In genomic region chr1:71967670-71968069, GRCh38 we compare ENCODE assay signal across 17 cellular contexts.
DNase-seq lines count a peak whose midpoint lies in the region; ATAC-seq, FAIRE-seq and TF ChIP-seq lines count a peak whose summit lies in the region.
"Had no signal": no experiment of that assay in that cellular context is flagged by ENCODE, and none has a peak within 500 bp of the region (broad histone marks: within the 10 kb centered on the region; RNA-seq: fewer than 3 reads in every experiment).

No MANE protein-coding gene starts in this region.

- H3K36me3 Mint-ChIP-seq in activated T-helper 17 cell treated with anti-CD3 and anti-CD28 coated beads, Interleukin-2, amount 50 U/mL, for 72 hours (ENCODE audit: low read depth): no peaks in the 10 kb centered on the region
- no peaks in the 10 kb centered on the region for H3K36me3 Mint-ChIP-seq in nephron progenitor cell (ENCODE audit: low read depth)

- TF ChIP-seq POLR2A in GM12891 (IDR thresholded peaks at IDR 0.05; ENCODE audit: low read depth, low read length): no peak

- peak; percentile 28 for FAIRE-seq in GM12891 (lab: Jason Lieb, UNC)
- FAIRE-seq: urothelium cell line had no signal

- H3K4me3 Mint-ChIP-seq in activated T-helper 17 cell treated with anti-CD3 and anti-CD28 coated beads, Interleukin-2, amount 50 U/mL, for 72 hours: no peak overlapping the region
- no peak overlapping the region for H3K4me3 Mint-ChIP-seq in nephron progenitor cell
- H3K4me3 Mint-ChIP-seq: activated naive CD4-positive, alpha-beta T cell treated with anti-CD3 and anti-CD28 coated beads for 36 hours had no signal

- no peak for TF ChIP-seq CTCF in nephron progenitor cell (IDR thresholded peaks at IDR 0.05)

- H3K27ac Mint-ChIP-seq in activated T-helper 17 cell treated with anti-CD3 and anti-CD28 coated beads, Interleukin-2, amount 50 U/mL, for 72 hours: no peak overlapping the region
- no peak overlapping the region for H3K27ac Mint-ChIP-seq in nephron progenitor cell
- H3K27ac Mint-ChIP-seq: activated naive CD4-positive, alpha-beta T cell treated with anti-CD3 and anti-CD28 coated beads for 36 hours had no signal

- ATAC-seq in GM19043 (IDR thresholded peaks at IDR 0.05; ENCODE audit: low read depth, unreplicated experiment): peak; percentile 89
- ATAC-seq in HG02759 (IDR thresholded peaks at IDR 0.05; ENCODE audit: unreplicated experiment): peak; percentile 56
- peak; percentile 98 for ATAC-seq in HG03432 (IDR thresholded peaks at IDR 0.05; ENCODE audit: unreplicated experiment)
- ATAC-seq in activated T-helper 17 cell treated with anti-CD3 and anti-CD28 coated beads, Interleukin-2, amount 50 U/mL, for 72 hours (replicated peaks): no peak
- no peak for ATAC-seq in HG03025 (IDR thresholded peaks at IDR 0.05; ENCODE audit: low FRiP score, unreplicated experiment)
- ATAC-seq: mucosa of descending colon had no signal

- H3K27me3 Mint-ChIP-seq in activated T-helper 17 cell treated with anti-CD3 and anti-CD28 coated beads, Interleukin-2, amount 50 U/mL, for 72 hours: no peaks in the 10 kb centered on the region
- peaks cover 2% of the 10 kb centered on the region for H3K27me3 Mint-ChIP-seq in nephron progenitor cell (ENCODE audit: low read depth, poor library complexity)

- peaks cover 3% of the 10 kb centered on the region for H3K9me3 Mint-ChIP-seq in activated T-helper 17 cell treated with anti-CD3 and anti-CD28 coated beads, Interleukin-2, amount 50 U/mL, for 72 hours
- no peaks in the 10 kb centered on the region for H3K9me3 Mint-ChIP-seq in nephron progenitor cell
- H3K9me3 Mint-ChIP-seq: activated naive CD4-positive, alpha-beta T cell treated with anti-CD3 and anti-CD28 coated beads for 36 hours had no signal

- H3K4me1 Mint-ChIP-seq in activated T-helper 17 cell treated with anti-CD3 and anti-CD28 coated beads, Interleukin-2, amount 50 U/mL, for 72 hours: no peaks in the 10 kb centered on the region
- H3K4me1 Mint-ChIP-seq in nephron progenitor cell: no peaks in the 10 kb centered on the region

- DNase-seq in GM12891 (ENCODE audit: insufficient read length, low spot score) (no peak), OCI-M2 (lab: John Stamatoyannopoulos, UW; ENCODE audit: unreplicated experiment) (no peak), nephron progenitor cell (no peak)
- DNase-seq: activated naive CD4-positive, alpha-beta T cell treated with anti-CD3 and anti-CD28 coated beads for 36 hours; dermis blood vessel endothelial cell; GF-D8; HCEC 1CT; Karpas-422; mucosa of descending colon; NCI-H446 treated with DMSO at 0.1 percent for 48 hours; stimulated activated naive CD4-positive, alpha-beta T cell treated with Interleukin-2 at 50 U/mL for 16 hours had no signal

TF ChIP-seq in GM12891, 5 proteins besides CTCF, POLR2A, EP300 and RAD21:
- no peak for TF ChIP-seq POLR2AphosphoS5 (IDR thresholded peaks at IDR 0.05; ENCODE audit: low read depth, low read length)
- TF ChIP-seq POU2F2 (IDR thresholded peaks at IDR 0.05; ENCODE audit: low read depth, low read length): no peak
- TF ChIP-seq TAF1 (IDR thresholded peaks at IDR 0.05; ENCODE audit: low read depth, low read length): no peak
- peak; percentile 77 for TF ChIP-seq SPI1 (IDR thresholded peaks at IDR 0.05; ENCODE audit: low read depth, low read length)
- TF ChIP-seq PAX5 (IDR thresholded peaks at IDR 0.05; ENCODE audit: insufficient read depth, low read length, severe bottlenecking): no peak

Comparison
In these comparisons a context has a peak if more than half of its experiments do, and no peak if none do; other contexts are left out.
1. ATAC-seq: peak in GM19043 (single experiment), HG02759 (single experiment) and HG03432 (single experiment); none in activated T-helper 17 cell treated with anti-CD3 and anti-CD28 coated beads, Interleukin-2, amount 50 U/mL, for 72 hours (single experiment) and HG03025 (single experiment).